22 cellular contexts compared by ENCODE assay signal in the genomic region with DNA sequence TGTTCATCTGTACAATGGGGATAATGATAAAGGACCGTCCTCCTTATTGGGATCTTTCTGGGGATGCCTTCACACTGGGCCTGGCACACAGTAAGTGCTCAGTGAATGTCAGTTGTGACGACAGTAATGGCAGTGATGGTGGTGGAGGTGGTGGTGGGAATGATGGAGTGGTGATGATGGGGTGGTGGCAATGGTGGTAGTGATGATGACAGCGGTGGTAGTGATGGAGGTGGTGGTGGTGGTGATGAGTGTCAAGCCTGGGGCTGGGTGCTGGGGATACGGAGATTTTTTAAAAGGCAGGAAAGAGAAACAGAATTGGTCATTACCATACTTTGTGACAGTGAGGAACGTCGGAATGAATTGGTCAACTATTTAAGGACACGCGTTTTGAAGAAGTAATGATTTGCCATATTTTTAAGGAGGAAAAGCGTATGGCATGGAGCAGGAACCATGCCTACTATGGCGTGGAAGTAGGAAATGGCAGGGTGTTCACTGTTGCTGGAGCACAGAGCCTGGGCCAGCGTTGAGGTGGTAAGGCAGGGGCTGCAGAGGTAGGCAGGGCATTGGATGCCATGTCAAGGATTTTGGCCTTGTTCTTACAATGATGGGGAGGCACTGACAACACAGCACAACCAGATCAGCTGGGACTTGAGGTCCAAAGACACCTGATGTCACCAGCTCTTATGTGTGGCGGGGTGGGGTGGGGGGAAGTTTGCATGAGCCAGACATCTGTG.
"Had no signal": no experiment of that assay in that cellular context is flagged by ENCODE, and none has a peak within 500 bp of the region (broad histone marks: within the 10 kb centered on the region; RNA-seq: fewer than 3 reads in every experiment).

No MANE protein-coding gene starts in this region.

- H3K4me2 ChIP-seq: KMS-11 had no signal

- H3K27ac ChIP-seq: KMS-11, SJSA1, SK-N-MC had no signal

- DNase-seq: Kasumi-1, MM.1S, NCI-H1092 treated with DMSO at 0.1 percent for 48 hours, NCI-H1436, NCI-H187, NCI-H2029, NCI-H2081 treated with DMSO at 0.1 percent for 48 hours, NCI-H2171, NCI-H226, NCI-H446, NCI-H510A, NCI-H524 treated with DMSO at 0.1 percent for 48 hours, NCI-H69, NCI-H774, Right ventricle myocardium superior, RPMI8226, SIG-M5 had no signal

- H3K9ac ChIP-seq: KMS-11 had no signal

- H3K36me3 ChIP-seq: SJSA1 had no signal

- ATAC-seq: K562 had no signal

- H3K4me3 Mint-ChIP-seq: IgD-negative memory B cell had no signal

- H3K36me3 Mint-ChIP-seq: IgD-negative memory B cell had no signal

- H3K4me3 ChIP-seq: K562, SJSA1, SK-N-MC had no signal

- H3K9me3 ChIP-seq: SJSA1 had no signal

- H3K4me1 Mint-ChIP-seq: IgD-negative memory B cell had no signal
